ENCODE assay signal across 8 cellular contexts in genomic region chr3:32106929-32107362, GRCh38. TPM values are rescaled to one million over a fixed set of nuclear protein-coding genes. Genes with fewer than 3 reads are reported as not detected.
DNase-seq lines count a peak whose midpoint lies in the region; ATAC-seq and TF ChIP-seq lines count a peak whose summit lies in the region.

No MANE protein-coding gene starts in this region.

- H3K4me2 ChIP-seq in DOHH2 (ENCODE audit: low read length) (peak overlapping the region; percentile 95), fibroblast of lung (ENCODE audit: extremely low read depth, insufficient read depth, low read length) (peak overlapping the region; percentile 98), neural progenitor cell (peak overlapping the region; percentile 96)

- H3K9me2 ChIP-seq in DOHH2 (replicated peaks; ENCODE audit: control insufficient read depth, low read length): no peaks in the 10 kb centered on the region

- H4K20me1 ChIP-seq in DOHH2 (ENCODE audit: control insufficient read depth, insufficient read depth, low read depth, low read length): no peaks in the 10 kb centered on the region
- no peaks in the 10 kb centered on the region for H4K20me1 ChIP-seq in fibroblast of lung (ENCODE audit: control insufficient read depth, extremely low read depth, insufficient read depth, low read length)
- H4K20me1 ChIP-seq in neural progenitor cell (ENCODE audit: low read depth): no peaks in the 10 kb centered on the region

- H3K4me1 ChIP-seq in DOHH2 (ENCODE audit: control insufficient read depth, low read length): peaks cover 16% of the 10 kb centered on the region
- H3K4me1 ChIP-seq in fibroblast of lung (ENCODE audit: control insufficient read depth, extremely low read depth, insufficient read depth, low read length): peaks cover 3% of the 10 kb centered on the region
- H3K4me1 ChIP-seq in neural progenitor cell: peaks cover 7% of the 10 kb centered on the region

- H3K36me3 Mint-ChIP-seq in T-helper 17 cell (ENCODE audit: low read depth): no peaks in the 10 kb centered on the region
- peaks cover 2% of the 10 kb centered on the region for H3K36me3 Mint-ChIP-seq in neural progenitor cell

- H3K79me2 ChIP-seq in DOHH2 (ENCODE audit: control insufficient read depth, low read length) (peaks cover 44% of the 10 kb centered on the region), fibroblast of lung (ENCODE audit: control insufficient read depth, insufficient read depth, low read length) (no peaks in the 10 kb centered on the region), neural progenitor cell (ENCODE audit: low read depth) (no peaks in the 10 kb centered on the region)

- peaks cover 27% of the 10 kb centered on the region for H3K4me1 Mint-ChIP-seq in T-helper 17 cell
- H3K4me1 Mint-ChIP-seq in neural progenitor cell: peaks cover 10% of the 10 kb centered on the region

- no peak for DNase-seq in T-helper 17 cell
- DNase-seq in fibroblast of lung (ENCODE audit: low read depth in 2 of 2): peak in 1 of 2 donors; percentile 7
- peak; percentile 24 for DNase-seq in neural progenitor cell (ENCODE audit: low spot score)
- DNase-seq in ureter (ENCODE audit: low spot score): no peak
- DNase-seq in dedifferentiated amniotic fluid mesenchymal stem cell (ENCODE audit: extremely low spot score): no peak

- H3K4me3 Mint-ChIP-seq in T-helper 17 cell (peak overlapping the region; percentile 95), neural progenitor cell (peak overlapping the region; percentile 92)

- H3K9me3 Mint-ChIP-seq in neural progenitor cell: peaks cover 14% of the 10 kb centered on the region

- peak; percentile 15 for ATAC-seq in HG02884 (IDR thresholded peaks at IDR 0.05; ENCODE audit: unreplicated experiment)
- ATAC-seq in T-helper 17 cell: no peak
- no peak for ATAC-seq in GM18511 (IDR thresholded peaks at IDR 0.05; ENCODE audit: unreplicated experiment)

- H3K27me3 ChIP-seq in DOHH2 (ENCODE audit: control insufficient read depth, low read length) (no peaks in the 10 kb centered on the region), fibroblast of lung (ENCODE audit: control insufficient read depth, insufficient read depth, low read length) (no peaks in the 10 kb centered on the region), neural progenitor cell (peaks cover 31% of the 10 kb centered on the region)

- no peaks in the 10 kb centered on the region for H3F3A ChIP-seq in DOHH2 (ENCODE audit: control insufficient read depth, insufficient read depth)
- H3F3A ChIP-seq in neural progenitor cell (ENCODE audit: low read depth): no peaks in the 10 kb centered on the region

- H3K9me3 ChIP-seq in DOHH2 (ENCODE audit: control insufficient read depth, insufficient read depth, low read length) (peaks cover 5% of the 10 kb centered on the region; the same call in 1 of the 2 replicates), T-helper 17 cell (ENCODE audit: control insufficient read depth, low read length, poor library complexity, severe bottlenecking) (no peaks in the 10 kb centered on the region), fibroblast of lung (ENCODE audit: control insufficient read depth, insufficient read depth, low read depth, low read length) (no peaks in the 10 kb centered on the region), neural progenitor cell (ENCODE audit: low read depth) (peaks cover 11% of the 10 kb centered on the region)

- H2AFZ ChIP-seq in fibroblast of lung (ENCODE audit: low read length): peak overlapping the region; percentile 84
- peak overlapping the region; percentile 100 for H2AFZ ChIP-seq in neural progenitor cell (replicated peaks)

- H3K27ac ChIP-seq in DOHH2 (ENCODE audit: low read depth, low read length) (no peak overlapping the region), fibroblast of lung (ENCODE audit: insufficient read depth, low read length) (no peak overlapping the region), neural progenitor cell (no peak overlapping the region)

- TF ChIP-seq CTCF in DOHH2 (IDR thresholded peaks at IDR 0.05; ENCODE audit: low read depth, low read length, poor library complexity, severe bottlenecking): no peak
- TF ChIP-seq CTCF in fibroblast of lung (conservative IDR thresholded peaks at IDR 0.05 in 1 of 2, IDR thresholded peaks at IDR 0.05 in 1 of 2; ENCODE audit: low read depth in 1 of 2, low read length in 2 of 2): no peak
- TF ChIP-seq CTCF in neural progenitor cell (IDR thresholded peaks at IDR 0.05): no peak

- H3K4me3 ChIP-seq in DOHH2 (ENCODE audit: low read length): peak overlapping the region; percentile 90
- H3K4me3 ChIP-seq in fibroblast of lung (replicated peaks in 1 of 4; ENCODE audit: control extremely low read depth in 1 of 4, insufficient read depth in 1 of 4, low read depth in 3 of 4, low read length in 4 of 4): peak overlapping the region; percentile 66 to 75 (median 70)
- H3K4me3 ChIP-seq in neural progenitor cell: peak overlapping the region; percentile 73

- H3K27me3 Mint-ChIP-seq in T-helper 17 cell (no peaks in the 10 kb centered on the region), neural progenitor cell (ENCODE audit: insufficient read depth, low read depth) (peaks cover 13% of the 10 kb centered on the region)

- H3K27ac Mint-ChIP-seq in T-helper 17 cell: peak overlapping the region; percentile 82
- H3K27ac Mint-ChIP-seq in neural progenitor cell: no peak overlapping the region

- H3K9ac ChIP-seq in fibroblast of lung (ENCODE audit: insufficient read depth, low read length) (peak overlapping the region; percentile 36), neural progenitor cell (no peak overlapping the region)

- H3K36me3 ChIP-seq in DOHH2 (ENCODE audit: control insufficient read depth, low read length) (no peaks in the 10 kb centered on the region), fibroblast of lung (ENCODE audit: control insufficient read depth, insufficient read depth, low read length) (no peaks in the 10 kb centered on the region), neural progenitor cell (no peaks in the 10 kb centered on the region)

RNA-seq across cellular contexts. Expression of gene GPD1L, which starts 0.5 kb away (rescaled TPM):
- 10 to 100 TPM; 24.1 to 32.6 TPM for total RNA-seq in T-helper 17 cell
- 12.6 and 15.0 TPM in 2 replicates for total RNA-seq in fibroblast of lung
- polyA plus RNA-seq in fibroblast of lung: 5.8 and 9.0 TPM in 2 replicates
- 3.7 and 6.9 TPM in 2 replicates for polyA plus RNA-seq in fibroblast of lung (2012)
- polyA minus RNA-seq in fibroblast of lung (ENCODE audit: low replicate concordance): 3.8 and 4.5 TPM in 2 replicates
- 1.6 and 5.6 TPM in 2 replicates for total RNA-seq in neural progenitor cell (ENCODE audit: low replicate concordance)
- total RNA-seq in ureter: 60.8 TPM
